ENCODE assay signal across 2 cellular contexts in the genomic region with DNA sequence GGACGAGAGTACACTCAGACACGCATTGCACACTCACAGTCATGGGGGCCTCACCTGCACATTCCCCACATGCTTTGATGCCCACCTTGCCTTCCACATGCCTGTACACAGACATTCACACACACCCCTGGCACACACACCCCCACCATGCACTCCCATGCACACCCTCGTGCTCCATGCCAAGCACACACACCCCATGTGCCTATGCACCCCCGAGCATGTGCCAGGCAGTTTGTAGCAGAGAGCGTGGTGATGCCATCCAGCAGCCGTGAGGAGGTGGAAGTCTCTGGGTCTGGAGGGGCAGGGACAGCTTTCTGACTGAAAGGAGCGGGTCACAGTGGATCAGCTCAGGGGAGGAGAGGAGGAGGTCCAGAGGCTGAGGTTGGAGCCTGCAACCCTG.
TF ChIP-seq lines count a peak whose summit lies in the region.

No MANE protein-coding gene starts in this region.

TF ChIP-seq in HepG2, 621 proteins besides CTCF, POLR2A, EP300 and RAD21:
- TF ChIP-seq, protein P1, sequence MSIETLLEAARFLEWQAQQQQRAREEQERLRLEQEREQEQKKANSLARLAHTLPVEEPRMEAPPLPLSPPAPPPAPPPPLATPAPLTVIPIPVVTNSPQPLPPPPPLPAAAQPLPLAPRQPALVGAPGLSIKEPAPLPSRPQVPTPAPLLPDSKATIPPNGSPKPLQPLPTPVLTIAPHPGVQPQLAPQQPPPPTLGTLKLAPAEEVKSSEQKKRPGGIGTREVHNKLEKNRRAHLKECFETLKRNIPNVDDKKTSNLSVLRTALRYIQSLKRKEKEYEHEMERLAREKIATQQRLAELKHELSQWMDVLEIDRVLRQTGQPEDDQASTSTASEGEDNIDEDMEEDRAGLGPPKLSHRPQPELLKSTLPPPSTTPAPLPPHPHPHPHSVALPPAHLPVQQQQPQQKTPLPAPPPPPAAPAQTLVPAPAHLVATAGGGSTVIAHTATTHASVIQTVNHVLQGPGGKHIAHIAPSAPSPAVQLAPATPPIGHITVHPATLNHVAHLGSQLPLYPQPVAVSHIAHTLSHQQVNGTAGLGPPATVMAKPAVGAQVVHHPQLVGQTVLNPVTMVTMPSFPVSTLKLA (IDR thresholded peaks at IDR 0.05), result peak; percentile 82
- TF ChIP-seq POLR2AphosphoS5 (IDR thresholded peaks at IDR 0.05; ENCODE audit: low read depth, low read length) (0 out of 2 replicates have a peak, but pooled peaks have one; percentile 27), POLR2AphosphoS2 (IDR thresholded peaks at IDR 0.05; ENCODE audit: low read depth, low read length) (0 out of 2 replicates have a peak, but pooled peaks have one; percentile 64), BORCS8-MEF2B (CRISPR knock-in tag; IDR thresholded peaks at IDR 0.05) (no peak)

TF ChIP-seq in H1, 55 proteins besides CTCF, POLR2A, EP300 and RAD21:
- TF ChIP-seq CHD2 (IDR thresholded peaks at IDR 0.05; ENCODE audit: low read length) (no peak), MAFK (IDR thresholded peaks at IDR 0.05; ENCODE audit: low read depth, low read length) (no peak), POLR2AphosphoS5 (IDR thresholded peaks at IDR 0.05; ENCODE audit: low read depth, low read length) (peak; percentile 28; the same call in 1 of the 2 replicates)
TF ChIP-seq in H1: peak in this region for 1.
